In genomic region chr5:142994242-142994641, GRCh38 we compare ENCODE assay signal across 19 cellular contexts.
DNase-seq lines count a peak whose midpoint lies in the region; ATAC-seq and TF ChIP-seq lines count a peak whose summit lies in the region.
"Had no signal": no experiment of that assay in that cellular context is flagged by ENCODE, and none has a peak within 500 bp of the region (broad histone marks: within the 10 kb centered on the region; RNA-seq: fewer than 3 reads in every experiment).

No MANE protein-coding gene starts in this region.

- no peaks in the 10 kb centered on the region for H3K36me3 ChIP-seq in CD4-positive, alpha-beta memory T cell (ENCODE audit: insufficient read depth, low read length)
- H3K36me3 ChIP-seq in IMR-90 (ENCODE audit: control insufficient read depth, insufficient read depth, low read length) (no peaks in the 10 kb centered on the region), neutrophil (no peaks in the 10 kb centered on the region)

- no peak overlapping the region for H2AFZ ChIP-seq in IMR-90 (replicated peaks; ENCODE audit: low read length, poor library complexity)

- H2BK5ac ChIP-seq in IMR-90 (ENCODE audit: low read depth, low read length, poor library complexity, severe bottlenecking), result no peak overlapping the region

- BruUV-seq in IMR-90 (replicated peaks; lab: Mats Ljungman, UMichigan), result no TSS peak

- TF ChIP-seq RAD21 in IMR-90 (IDR thresholded peaks at IDR 0.05; ENCODE audit: low read length), result no peak

- H3K79me1 ChIP-seq in IMR-90 (ENCODE audit: low read depth in 1 of 2, low read length in 2 of 2), result no peaks in the 10 kb centered on the region

- no peak overlapping the region for H3K56ac ChIP-seq in IMR-90 (ENCODE audit: extremely low read depth, insufficient read depth, low read length)

- no peak overlapping the region for H2AK9ac ChIP-seq in IMR-90 (replicated peaks; ENCODE audit: low read depth, low read length, poor library complexity)

- no peak overlapping the region for H2AK5ac ChIP-seq in IMR-90 (ENCODE audit: low read depth, low read length)

- H3K27ac Mint-ChIP-seq in CD4-positive, alpha-beta memory T cell, result peak overlapping the region in 4 of 7 donors; percentile 32 to 52 (median 32)
- H3K27ac Mint-ChIP-seq in effector memory CD8-positive, alpha-beta T cell, result peak overlapping the region; percentile 39 to 82
- H3K27ac Mint-ChIP-seq: HFFc6 had no signal

- POLR2A ChIA-PET in CD4-positive, alpha-beta memory T cell (lab: Charles Lee; ENCODE audit: partially characterized antibody), result interaction anchor here (2.0 kb wide), 1 partner anchor 8 kb away, joined by 10 read pairs; no protein-coding TSS in a partner anchor
- POLR2A ChIA-PET in IMR-90 (lab: Charles Lee; ENCODE audit: unreplicated experiment), result no interaction called here

- no peak overlapping the region for H3K4me3 ChIP-seq in CD4-positive, alpha-beta memory T cell (ENCODE audit: low read length in 2 of 2)
- H3K4me3 ChIP-seq in IMR-90 (ENCODE audit: insufficient read depth, low read depth, low read length) (no peak overlapping the region), neutrophil (ENCODE audit: low read depth in 1 of 2, low read length in 1 of 2) (no peak overlapping the region)
- H3K4me3 ChIP-seq: SK-N-MC had no signal

- H2BK15ac ChIP-seq in IMR-90 (ENCODE audit: low read depth, low read length), result no peak overlapping the region

- H2BK120ac ChIP-seq in IMR-90 (ENCODE audit: low read depth, low read length), result no peak overlapping the region

- no peak for TF ChIP-seq CTCF in IMR-90 (conservative IDR thresholded peaks at IDR 0.05; ENCODE audit: low read depth, low read length)
- TF ChIP-seq CTCF in neutrophil (IDR thresholded peaks at IDR 0.05), result no peak

- H3K27me3 Mint-ChIP-seq in CD4-positive, alpha-beta memory T cell, result no peaks in the 10 kb centered on the region
- H3K27me3 Mint-ChIP-seq in effector memory CD8-positive, alpha-beta T cell, result no peaks in the 10 kb centered on the region

- no peak overlapping the region for H2BK20ac ChIP-seq in IMR-90 (ENCODE audit: low read depth, low read length)

- 88% methylated on average over 1 of the region's 1 CpG; no CpG with 5 or more reads in 1 of the 2 experiments for WGBS in IMR-90 (ENCODE audit: extremely low coverage in 2 of 2, insufficient read length in 1 of 2), 2 experiments

- H3K4me3 Mint-ChIP-seq in CD4-positive, alpha-beta memory T cell, result peak overlapping the region in 1 of 8 donors; percentile 9
- H3K4me3 Mint-ChIP-seq in effector memory CD8-positive, alpha-beta T cell, result peak overlapping the region in 1 of 2 donors; percentile 35
- H3K4me3 Mint-ChIP-seq: HFFc6 had no signal

- H3K23ac ChIP-seq in IMR-90 (ENCODE audit: low read depth, low read length), result no peak overlapping the region

- in situ Hi-C loops in IMR-90 (cut with MboI; ENCODE audit: low sequenced_read_pairs), result no loop called here

- H3K9ac ChIP-seq in IMR-90 (ENCODE audit: low read depth, low read length), result no peak overlapping the region

- ATAC-seq in IMR-90 (ENCODE audit: low read depth), result no peak
- no peak for ATAC-seq in effector memory CD8-positive, alpha-beta T cell (replicated peaks)
- ATAC-seq in Right ventricle myocardium superior (ENCODE audit: poor library complexity), result no peak
- ATAC-seq in GM21360 (IDR thresholded peaks at IDR 0.05; ENCODE audit: unreplicated experiment), result no peak

- H4K20me1 ChIP-seq in IMR-90 (ENCODE audit: insufficient read depth, low read length), result no peaks in the 10 kb centered on the region

- no peak overlapping the region for H3K4me2 ChIP-seq in IMR-90 (ENCODE audit: low read depth, low read length)

- no peak overlapping the region for H3K14ac ChIP-seq in IMR-90 (replicated peaks; ENCODE audit: low read depth, low read length)

- H3K4ac ChIP-seq in IMR-90 (ENCODE audit: low read depth, low read length), result no peak overlapping the region

- peaks cover 14 to 19% of the 10 kb centered on the region in 2 donors for H3K36me3 Mint-ChIP-seq in CD4-positive, alpha-beta memory T cell
- H3K36me3 Mint-ChIP-seq in effector memory CD8-positive, alpha-beta T cell (ENCODE audit: insufficient read depth), result peaks cover 13% of the 10 kb centered on the region

- dilution Hi-C loops in IMR-90 (cut with HindIII; ENCODE audit: low sequenced_read_pairs, unreplicated experiment), result no loop called here

- no peaks in the 10 kb centered on the region for H3K27me3 ChIP-seq in CD4-positive, alpha-beta memory T cell (ENCODE audit: insufficient read depth, low read length)
- H3K27me3 ChIP-seq in IMR-90 (ENCODE audit: control insufficient read depth, insufficient read depth, low read length) (no peaks in the 10 kb centered on the region), neutrophil (no peaks in the 10 kb centered on the region)

- H4K8ac ChIP-seq in IMR-90 (ENCODE audit: low read depth in 2 of 2, low read length in 2 of 2), result no peak overlapping the region

- no peaks in the 10 kb centered on the region for H3K9me1 ChIP-seq in IMR-90 (ENCODE audit: insufficient read depth, low read length)

- CTCF ChIA-PET in CD4-positive, alpha-beta memory T cell (lab: Charles Lee; ENCODE audit: partially characterized antibody), result interaction anchor here (1.3 to 1.5 kb wide), 2 partner anchors 10 to 69 kb away, joined by 3 read pairs; no protein-coding TSS in a partner anchor
- CTCF ChIA-PET in IMR-90 (lab: Yijun Ruan, JAX), result no interaction called here

- H3K9me3 ChIP-seq in CD4-positive, alpha-beta memory T cell (ENCODE audit: control insufficient read depth in 1 of 2, low read length in 2 of 2), result no peaks in the 10 kb centered on the region
- no peaks in the 10 kb centered on the region; the same call in 1 of the 2 replicates for H3K9me3 ChIP-seq in IMR-90 (ENCODE audit: control insufficient read depth, insufficient read depth, low read length)
- no peaks in the 10 kb centered on the region for H3K9me3 ChIP-seq in neutrophil
- H3K9me3 ChIP-seq: Caco-2 had no signal

- intact Hi-C loops in CD4-positive, alpha-beta memory T cell (cut with micrococcal nuclease), result no loop called here
- intact Hi-C loops in IMR-90 (cut with micrococcal nuclease), result no loop called here
- intact Hi-C loops in Right ventricle myocardium superior (cut with DNase I), result no loop called here

- no peak overlapping the region for H3K18ac ChIP-seq in IMR-90 (ENCODE audit: low read depth, low read length)

- H3K27ac ChIP-seq in CD4-positive, alpha-beta memory T cell (ENCODE audit: low read depth, low read length), result no peak overlapping the region
- H3K27ac ChIP-seq in IMR-90 (ENCODE audit: insufficient read depth, low read length), result no peak overlapping the region
- H3K27ac ChIP-seq in neutrophil, result peak overlapping the region; percentile 59
- H3K27ac ChIP-seq: HL-60, SK-N-MC had no signal

- no peak for DNase-seq in CD4-positive, alpha-beta memory T cell
- DNase-seq in IMR-90, result no peak
- no peak for DNase-seq in effector memory CD8-positive, alpha-beta T cell
- DNase-seq in Right ventricle myocardium superior, result no peak
- DNase-seq in RPMI8226, result no peak
- DNase-seq: C1 segment of cervical spinal cord; Caco-2; H7; HFFc6; MM.1S; NCI-H1092 treated with DMSO at 0.1 percent for 48 hours; NCI-H2081 treated with DMSO at 0.1 percent for 48 hours; NCI-H748 treated with DMSO at 0.1 percent for 48 hours; NK-92 treated with Interleukin-12 subunit alpha and Interleukin-12 subunit beta, amount 100 ng/mL, for 24 hours; SHP77 had no signal

- TF ChIP-seq POLR2A in IMR-90 (IDR thresholded peaks at IDR 0.05; ENCODE audit: low read depth, low read length), result no peak

- no peak overlapping the region for H4K5ac ChIP-seq in IMR-90 (ENCODE audit: low read depth, low read length)

- H4K91ac ChIP-seq in IMR-90 (ENCODE audit: insufficient read depth, low read depth, low read length), result no peak overlapping the region

- peaks cover 19% of the 10 kb centered on the region for H3K4me1 ChIP-seq in CD4-positive, alpha-beta memory T cell (ENCODE audit: insufficient read depth, low read length)
- no peaks in the 10 kb centered on the region for H3K4me1 ChIP-seq in IMR-90 (ENCODE audit: control insufficient read depth, insufficient read depth, low read length)
- H3K4me1 ChIP-seq in neutrophil (ENCODE audit: control insufficient read depth in 1 of 2, insufficient read depth in 1 of 2, low read depth in 1 of 2, low read length in 1 of 2), result peaks cover 14 to 36% of the 10 kb centered on the region in 2 experiments
- H3K4me1 ChIP-seq: Caco-2 had no signal

- H3K9me3 Mint-ChIP-seq in CD4-positive, alpha-beta memory T cell, result peaks cover 0 to 27% (median 23%) of the 10 kb centered on the region in 8 donors
- peaks cover 0 to 7% of the 10 kb centered on the region in 2 donors for H3K9me3 Mint-ChIP-seq in effector memory CD8-positive, alpha-beta T cell

- H3K4me1 Mint-ChIP-seq in CD4-positive, alpha-beta memory T cell, result peaks cover 16 to 54% (median 36%) of the 10 kb centered on the region in 4 donors
- H3K4me1 Mint-ChIP-seq in effector memory CD8-positive, alpha-beta T cell (ENCODE audit: low read depth in 2 of 2), result peaks cover 56 to 73% of the 10 kb centered on the region in 2 donors

TF ChIP-seq in IMR-90, 13 proteins besides CTCF, POLR2A, EP300 and RAD21:
- TF ChIP-seq CHD1 (IDR thresholded peaks at IDR 0.05; ENCODE audit: low read depth, low read length) (no peak), CEBPB (IDR thresholded peaks at IDR 0.05; ENCODE audit: low read depth, low read length) (peak; percentile 54; the same call in 1 of the 2 replicates)
